In genomic region chr1:226408285-226409184, GRCh38 we compare ENCODE assay signal across 1 cellular context.
TF ChIP-seq lines count a peak whose summit lies in the region.

No MANE protein-coding gene starts in this region.

TF ChIP-seq in HepG2, 621 proteins besides CTCF, POLR2A, EP300 and RAD21 (continued from another document):
- TF ChIP-seq DZIP1 (CRISPR knock-in tag; IDR thresholded peaks at IDR 0.05) = no peak
- TF ChIP-seq ZNF770 (CRISPR knock-in tag; IDR thresholded peaks at IDR 0.05) = peak; percentile 74; the same call in 1 of the 2 replicates
- peak; percentile 17 for TF ChIP-seq SRSF1 (optimal IDR thresholded peaks at IDR 0.05; ENCODE audit: low read depth, low read length)
- TF ChIP-seq, protein P1, sequence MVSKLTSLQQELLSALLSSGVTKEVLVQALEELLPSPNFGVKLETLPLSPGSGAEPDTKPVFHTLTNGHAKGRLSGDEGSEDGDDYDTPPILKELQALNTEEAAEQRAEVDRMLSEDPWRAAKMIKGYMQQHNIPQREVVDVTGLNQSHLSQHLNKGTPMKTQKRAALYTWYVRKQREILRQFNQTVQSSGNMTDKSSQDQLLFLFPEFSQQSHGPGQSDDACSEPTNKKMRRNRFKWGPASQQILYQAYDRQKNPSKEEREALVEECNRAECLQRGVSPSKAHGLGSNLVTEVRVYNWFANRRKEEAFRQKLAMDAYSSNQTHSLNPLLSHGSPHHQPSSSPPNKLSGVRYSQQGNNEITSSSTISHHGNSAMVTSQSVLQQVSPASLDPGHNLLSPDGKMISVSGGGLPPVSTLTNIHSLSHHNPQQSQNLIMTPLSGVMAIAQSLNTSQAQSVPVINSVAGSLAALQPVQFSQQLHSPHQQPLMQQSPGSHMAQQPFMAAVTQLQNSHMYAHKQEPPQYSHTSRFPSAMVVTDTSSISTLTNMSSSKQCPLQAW (CRISPR knock-in tag; IDR thresholded peaks at IDR 0.05) = 0 out of 2 replicates have a peak, but pooled peaks have one; percentile 27
- no peak for TF ChIP-seq ZNF282 (IDR thresholded peaks at IDR 0.05; ENCODE audit: partially characterized antibody)
- TF ChIP-seq ZNF501 (CRISPR knock-in tag; IDR thresholded peaks at IDR 0.05) = peak; percentile 24; the same call in 1 of the 2 replicates
- TF ChIP-seq, protein P2, sequence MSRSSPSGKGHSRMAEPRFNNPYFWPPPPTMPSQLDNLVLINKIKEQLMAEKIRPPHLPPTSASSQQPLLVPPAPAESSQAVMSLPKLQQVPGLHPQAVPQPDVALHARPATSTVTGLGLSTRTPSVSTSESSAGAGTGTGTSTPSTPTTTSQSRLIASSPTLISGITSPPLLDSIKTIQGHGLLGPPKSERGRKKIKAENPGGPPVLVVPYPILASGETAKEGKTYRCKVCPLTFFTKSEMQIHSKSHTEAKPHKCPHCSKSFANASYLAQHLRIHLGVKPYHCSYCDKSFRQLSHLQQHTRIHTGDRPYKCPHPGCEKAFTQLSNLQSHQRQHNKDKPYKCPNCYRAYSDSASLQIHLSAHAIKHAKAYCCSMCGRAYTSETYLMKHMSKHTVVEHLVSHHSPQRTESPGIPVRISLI (CRISPR knock-in tag; IDR thresholded peaks at IDR 0.05; ENCODE audit: borderline replicate concordance) = no peak
- TF ChIP-seq ZNF121 (CRISPR knock-in tag; IDR thresholded peaks at IDR 0.05) = 0 out of 2 replicates have a peak, but pooled peaks have one; percentile 0
- no peak for TF ChIP-seq ZNF205 (CRISPR knock-in tag; IDR thresholded peaks at IDR 0.05)
- TF ChIP-seq HNRNPLL (IDR thresholded peaks at IDR 0.05; ENCODE audit: low read depth, low read length, poor library complexity, severe bottlenecking) = no peak
- TF ChIP-seq SOX6 (IDR thresholded peaks at IDR 0.05) = no peak
- TF ChIP-seq SOX6 (CRISPR knock-in tag; IDR thresholded peaks at IDR 0.05) = no peak
- TF ChIP-seq CHCHD3 (CRISPR knock-in tag; IDR thresholded peaks at IDR 0.05) = no peak
- TF ChIP-seq MED8 (CRISPR knock-in tag; IDR thresholded peaks at IDR 0.05; ENCODE audit: insufficient replicate concordance) = peak; percentile 49
- TF ChIP-seq FOSL2 (CRISPR knock-in tag; IDR thresholded peaks at IDR 0.05) = no peak
